ENCODE assay signal across 8 cellular contexts in the genomic region with DNA sequence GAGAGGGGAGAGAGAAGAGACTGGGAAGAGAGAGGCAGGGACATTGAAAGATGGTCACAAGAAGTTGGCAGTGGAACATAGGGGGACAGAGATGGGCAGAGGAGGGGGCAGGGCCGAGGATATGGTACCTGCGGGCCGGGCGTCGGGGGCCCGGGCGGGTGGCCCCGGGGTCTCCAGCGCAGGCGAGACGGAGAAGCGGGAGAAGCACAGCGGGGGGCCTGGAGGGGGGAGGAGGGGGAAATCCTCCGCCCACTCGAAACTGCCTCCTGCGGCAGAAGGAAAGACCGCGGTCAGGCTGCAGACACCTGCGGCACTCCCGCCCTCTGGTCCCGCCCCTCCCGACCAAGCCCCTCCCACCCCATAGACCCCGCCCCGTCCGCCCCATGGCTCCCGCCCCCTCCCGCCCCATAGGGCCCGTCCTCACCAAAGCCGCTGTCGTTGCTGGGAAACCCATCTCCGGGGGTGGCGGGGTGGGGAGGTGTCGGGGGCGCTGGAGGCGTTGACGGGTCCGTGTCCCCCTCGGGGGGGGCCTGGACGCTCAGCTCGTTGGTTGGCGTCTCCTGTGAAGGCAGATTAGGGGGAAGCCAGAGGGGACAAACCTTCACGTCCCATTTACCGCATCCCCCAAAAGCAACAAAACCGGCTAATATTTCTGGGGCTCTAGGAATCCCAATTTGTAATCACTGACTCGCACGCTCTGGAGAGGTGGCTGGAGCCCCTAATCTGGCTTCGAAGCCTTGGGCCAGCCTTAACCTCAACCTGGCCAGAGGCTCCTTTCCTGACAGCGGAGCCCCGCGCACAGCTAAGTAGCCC. TPM values are rescaled to one million over a fixed set of nuclear protein-coding genes. Genes with fewer than 3 reads are reported as not detected.
A peak's percentile ranks its signal among the peaks of the same experiment; 100 is the strongest.
DNase-seq lines count a peak whose midpoint lies in the region; ATAC-seq and TF ChIP-seq lines count a peak whose summit lies in the region.

No MANE protein-coding gene starts in this region.

- intact Hi-C loops in esophagus squamous epithelium (cut with DNase I) (no loop called here), ascending aorta (cut with DNase I) (no loop called here)

- CTCF ChIA-PET in GM10248 (lab: Yijun Ruan, JAX): interaction anchor here (0.5 to 5.1 kb wide), 18 partner anchors 10 to 118 kb away, joined by 3 to 68 read pairs (median 6); partner anchors contain the start of gene KDELR1
- CTCF ChIA-PET in activated CD8-positive, alpha-beta memory T cell treated with anti-CD3 and anti-CD28 coated beads, Interleukin-2, amount 10 ng/mL, durations not matched to agents 7 days and 5 days (lab: Charles Lee): interaction anchor here (0.8 to 4.9 kb wide), 10 partner anchors 11 to 117 kb away, joined by 3 to 72 read pairs (median 8); no protein-coding TSS in a partner anchor

- no peaks in the 10 kb centered on the region for H3K9me3 Mint-ChIP-seq in activated CD8-positive, alpha-beta memory T cell treated with anti-CD3 and anti-CD28 coated beads, Interleukin-2, amount 10 ng/mL, durations not matched to agents 7 days and 5 days (ENCODE audit: low read depth)

- H3K27me3 ChIP-seq in esophagus squamous epithelium: no peaks in the 10 kb centered on the region
- H3K27me3 ChIP-seq in ascending aorta: no peaks in the 10 kb centered on the region

- peak; percentile 94 for DNase-seq in GM10248 (ENCODE audit: extremely low spot score)
- peak; percentile 32 for DNase-seq in NCI-H146 treated with DMSO at 0.1 percent for 48 hours (lab: John Stamatoyannopoulos, UW; ENCODE audit: unreplicated experiment)
- DNase-seq in activated CD8-positive, alpha-beta memory T cell treated with anti-CD3 and anti-CD28 coated beads, Interleukin-2, amount 10 ng/mL, durations not matched to agents 7 days and 5 days: peak; percentile 65
- DNase-seq in esophagus squamous epithelium (lab: John Stamatoyannopoulos, UW): no peak
- DNase-seq in stimulated activated CD8-positive, alpha-beta memory T cell treated with anti-CD3 and anti-CD28 coated beads, Interleukin-7, amount 100 ng/mL, for 4 hours (ENCODE audit: low read depth in 2 of 2): peak; percentile 43 to 61
- DNase-seq in ascending aorta (ENCODE audit: low spot score in 2 of 2): no peak

- POLR2A ChIA-PET in GM10248 (lab: Yijun Ruan, JAX): no interaction called here

- TF ChIP-seq POLR2A in esophagus squamous epithelium (IDR thresholded peaks at IDR 0.05): no peak

- H3K4me1 ChIP-seq in esophagus squamous epithelium (peaks cover 13 to 92% (median 39%) of the 10 kb centered on the region in 3 donors), ascending aorta (peaks cover 0 to 15% of the 10 kb centered on the region in 2 donors)

- no peak overlapping the region for H3K27ac Mint-ChIP-seq in activated CD8-positive, alpha-beta memory T cell treated with anti-CD3 and anti-CD28 coated beads, Interleukin-2, amount 10 ng/mL, durations not matched to agents 7 days and 5 days

- no peak overlapping the region for H3K4me3 Mint-ChIP-seq in activated CD8-positive, alpha-beta memory T cell treated with anti-CD3 and anti-CD28 coated beads, Interleukin-2, amount 10 ng/mL, durations not matched to agents 7 days and 5 days

- 14 to 25% methylated on average over 16 to 34 of the region's 50 CpGs for WGBS in esophagus squamous epithelium, 2 donors

- H3K36me3 ChIP-seq in esophagus squamous epithelium (no peaks in the 10 kb centered on the region), ascending aorta (no peaks in the 10 kb centered on the region)

- TF ChIP-seq CTCF in GM10248 (IDR thresholded peaks at IDR 0.05; ENCODE audit: control extremely low read depth, extremely low read depth, low read depth, missing control alignments) (no peak), esophagus squamous epithelium (IDR thresholded peaks at IDR 0.05) (no peak), ascending aorta (IDR thresholded peaks at IDR 0.05) (no peak)

- no peaks in the 10 kb centered on the region for H3K36me3 Mint-ChIP-seq in activated CD8-positive, alpha-beta memory T cell treated with anti-CD3 and anti-CD28 coated beads, Interleukin-2, amount 10 ng/mL, durations not matched to agents 7 days and 5 days

- ATAC-seq in activated CD8-positive, alpha-beta memory T cell treated with anti-CD3 and anti-CD28 coated beads, Interleukin-2, amount 10 ng/mL, durations not matched to agents 7 days and 5 days: no peak
- ATAC-seq in GM18858 (IDR thresholded peaks at IDR 0.05; ENCODE audit: unreplicated experiment): no peak
- ATAC-seq in GM21515 (IDR thresholded peaks at IDR 0.05; ENCODE audit: unreplicated experiment): no peak

- H3K4me1 Mint-ChIP-seq in activated CD8-positive, alpha-beta memory T cell treated with anti-CD3 and anti-CD28 coated beads, Interleukin-2, amount 10 ng/mL, durations not matched to agents 7 days and 5 days: peaks cover 30% of the 10 kb centered on the region

- H3K27ac ChIP-seq in esophagus squamous epithelium (peak overlapping the region in 3 of 4 donors; percentile 30 to 85 (median 33)), ascending aorta (peak overlapping the region in 1 of 2 donors; percentile 1)

- peaks cover 45% of the 10 kb centered on the region for H3K27me3 Mint-ChIP-seq in activated CD8-positive, alpha-beta memory T cell treated with anti-CD3 and anti-CD28 coated beads, Interleukin-2, amount 10 ng/mL, durations not matched to agents 7 days and 5 days

- no peaks in the 10 kb centered on the region for H3K9me3 ChIP-seq in esophagus squamous epithelium
- H3K9me3 ChIP-seq in ascending aorta: no peaks in the 10 kb centered on the region

- peak overlapping the region in 1 of 4 donors; percentile 37 for H3K4me3 ChIP-seq in esophagus squamous epithelium
- H3K4me3 ChIP-seq in ascending aorta: no peak overlapping the region

RNA-seq across cellular contexts. Expression of gene LMTK3, which starts 20.4 kb away (rescaled TPM):
- total RNA-seq in activated CD8-positive, alpha-beta memory T cell treated with anti-CD3 and anti-CD28 coated beads, Interleukin-2, amount 10 ng/mL, durations not matched to agents 7 days and 5 days: 1 to 10 TPM; 3.5 to 5.3 TPM
- total RNA-seq in esophagus squamous epithelium (1 to 10 TPM; 2.1 to 7.8 (median 2.8) TPM), ascending aorta (0.11 TPM)

RNA-seq across cellular contexts. Expression of gene CYTH2, which starts 22.0 kb away (rescaled TPM):
- total RNA-seq in activated CD8-positive, alpha-beta memory T cell treated with anti-CD3 and anti-CD28 coated beads, Interleukin-2, amount 10 ng/mL, durations not matched to agents 7 days and 5 days: 10 to 100 TPM; 42.5 to 47.8 TPM
- total RNA-seq in esophagus squamous epithelium (100 to 1,000 TPM in 1 of 4 donors, 10 to 100 TPM in 3; 40.8 to 101 (median 47.8) TPM), ascending aorta (83.5 TPM)

RNA-seq across cellular contexts. Expression of gene KCNJ14, which starts 35.8 kb away (rescaled TPM):
- 1 to 10 TPM in 1 of 2 experiments, under 1 TPM in 1; 0.85 to 1.5 TPM for total RNA-seq in activated CD8-positive, alpha-beta memory T cell treated with anti-CD3 and anti-CD28 coated beads, Interleukin-2, amount 10 ng/mL, durations not matched to agents 7 days and 5 days
- total RNA-seq in esophagus squamous epithelium (1 to 10 TPM in 1 of 4 donors, under 1 TPM in 3; 0.57 to 1.3 (median 0.92) TPM), ascending aorta (6.1 TPM)

RNA-seq across cellular contexts. Expression of gene GRWD1, which starts 45.4 kb away (rescaled TPM):
- 10 to 100 TPM; 37.9 to 58.7 TPM for total RNA-seq in activated CD8-positive, alpha-beta memory T cell treated with anti-CD3 and anti-CD28 coated beads, Interleukin-2, amount 10 ng/mL, durations not matched to agents 7 days and 5 days
- total RNA-seq in esophagus squamous epithelium (10 to 100 TPM; 33.0 to 43.9 (median 34.6) TPM), ascending aorta (16.0 TPM)

Comparison
In these comparisons a context has a peak if more than half of its experiments do, and no peak if none do; other contexts are left out.
1. DNase-seq: peak in GM10248 (single experiment), NCI-H146 treated with DMSO at 0.1 percent for 48 hours (single experiment), activated CD8-positive, alpha-beta memory T cell treated with anti-CD3 and anti-CD28 coated beads, Interleukin-2, amount 10 ng/mL, durations not matched to agents 7 days and 5 days (single experiment) and stimulated activated CD8-positive, alpha-beta memory T cell treated with anti-CD3 and anti-CD28 coated beads, Interleukin-7, amount 100 ng/mL, for 4 hours (2 of 2); none in esophagus squamous epithelium (single experiment) and ascending aorta (0 of 2).